In the genomic region with DNA sequence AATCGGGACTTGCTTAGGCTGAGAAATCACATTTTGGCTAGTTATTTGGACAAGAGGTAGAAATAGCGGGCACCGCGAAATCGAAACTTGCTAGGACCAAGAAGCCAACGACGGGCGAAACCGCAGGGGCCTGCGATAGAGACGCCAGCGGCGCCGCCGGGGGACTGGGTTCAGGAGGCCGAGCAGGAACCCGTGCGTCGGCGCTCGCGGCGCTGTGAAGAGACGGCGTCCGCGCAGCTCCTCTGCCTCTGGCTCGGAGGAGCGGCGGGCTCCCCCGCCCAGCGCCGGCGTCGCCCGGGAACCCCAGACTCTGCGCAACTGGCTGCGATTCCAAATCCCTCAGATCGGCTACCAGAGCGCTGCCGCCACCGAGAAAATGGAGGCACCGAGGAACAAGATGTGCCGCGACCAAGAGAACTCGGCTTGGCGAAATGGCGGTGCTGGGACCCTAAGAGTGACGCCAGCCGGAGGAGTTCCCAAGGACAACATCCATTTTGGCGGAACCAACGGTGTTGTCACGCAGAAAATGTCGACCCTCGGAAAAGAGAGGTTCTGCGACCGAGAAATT, we compare ENCODE assay signal across 8 cellular contexts. TPM values are rescaled to one million over a fixed set of nuclear protein-coding genes. Genes with fewer than 3 reads are reported as not detected.
A peak's percentile ranks its signal among the peaks of the same experiment; 100 is the strongest.
DNase-seq lines count a peak whose midpoint lies in the region; ATAC-seq and TF ChIP-seq lines count a peak whose summit lies in the region.

No MANE protein-coding gene starts in this region.

- peak in 9 of 10 experiments; percentile 66 to 79 (median 72) for DNase-seq in CD4-positive, alpha-beta T cell
- DNase-seq in GM20000 (ENCODE audit: low spot score) (peak; percentile 58), HuH-7 (ENCODE audit: low spot score) (peak; percentile 35), RWPE1 (ENCODE audit: low spot score) (peak; percentile 44), globus pallidus (ENCODE audit: low spot score) (peak; percentile 78), nucleus accumbens (lab: John Stamatoyannopoulos, UW) (peak in 53 of 56 donors; percentile 12 to 92 (median 79)), suprapubic skin (ENCODE audit: low spot score in 2 of 2) (peak; percentile 83 to 87)
- DNase-seq in activated naive CD4-positive, alpha-beta T cell treated with anti-CD3 and anti-CD28 coated beads for 36 hours: peak; percentile 66

- CTCF ChIA-PET in CD4-positive, alpha-beta T cell (lab: Charles Lee): interaction anchor here (1.0 to 3.8 kb wide), 6 partner anchors 24 to 157 kb away, joined by 4 to 65 read pairs (median 11); a partner anchor contains a TSS
- CTCF ChIA-PET in RWPE1 (lab: Yijun Ruan, JAX): interaction anchor here (1.3 to 2.2 kb wide), 2 partner anchors 24 to 157 kb away, joined by 5 to 11 read pairs; no protein-coding TSS in a partner anchor
- CTCF ChIA-PET in activated naive CD4-positive, alpha-beta T cell treated with anti-CD3 and anti-CD28 coated beads for 36 hours (lab: Charles Lee): interaction anchor here (0.6 to 3.3 kb wide), 10 partner anchors 24 to 287 kb away, joined by 3 to 22 read pairs (median 4); no protein-coding TSS in a partner anchor

- POLR2A ChIA-PET in CD4-positive, alpha-beta T cell (lab: Charles Lee): interaction anchor here (0.5 to 7.5 kb wide), 20 partner anchors 9 to 1196 kb away, joined by 3 to 703 read pairs (median 10); a partner anchor contains a TSS
- POLR2A ChIA-PET in RWPE1 (lab: Yijun Ruan, JAX; ENCODE audit: low non-redundant PET): no interaction called here

- peak; percentile 50 for ATAC-seq in CD4-positive, alpha-beta T cell (ENCODE audit: poor library complexity)

- no peak for TF ChIP-seq CTCF in CD4-positive, alpha-beta T cell (IDR thresholded peaks at IDR 0.05)
- TF ChIP-seq CTCF in GM20000 (IDR thresholded peaks at IDR 0.05; ENCODE audit: extremely low read depth, missing control alignments) (no peak), RWPE1 (conservative IDR thresholded peaks at IDR 0.05; ENCODE audit: low read depth) (no peak), suprapubic skin (IDR thresholded peaks at IDR 0.05) (no peak)

- peaks cover 67% of the 10 kb centered on the region for H3K36me3 Mint-ChIP-seq in CD4-positive, alpha-beta T cell (ENCODE audit: low read depth)
- H3K36me3 Mint-ChIP-seq in activated naive CD4-positive, alpha-beta T cell treated with anti-CD3 and anti-CD28 coated beads for 36 hours (ENCODE audit: low read depth): peaks cover 17% of the 10 kb centered on the region

- peaks cover 36% of the 10 kb centered on the region for H3K4me1 ChIP-seq in suprapubic skin

- peak overlapping the region; percentile 74 for H3K4me3 ChIP-seq in suprapubic skin

- peak overlapping the region; percentile 98 for H3K27ac ChIP-seq in CD4-positive, alpha-beta T cell (ENCODE audit: low read depth, low read length)
- peak overlapping the region; percentile 98 for H3K27ac ChIP-seq in RWPE1
- peak overlapping the region; percentile 97 for H3K27ac ChIP-seq in suprapubic skin

- H3K27me3 ChIP-seq in CD4-positive, alpha-beta T cell (ENCODE audit: control insufficient read depth, insufficient read depth, low read length): no peaks in the 10 kb centered on the region
- no peaks in the 10 kb centered on the region for H3K27me3 ChIP-seq in suprapubic skin

- no peaks in the 10 kb centered on the region for H3K9me3 Mint-ChIP-seq in CD4-positive, alpha-beta T cell
- H3K9me3 Mint-ChIP-seq in activated naive CD4-positive, alpha-beta T cell treated with anti-CD3 and anti-CD28 coated beads for 36 hours: peaks cover 6% of the 10 kb centered on the region

- no peak for TF ChIP-seq POLR2A in suprapubic skin (IDR thresholded peaks at IDR 0.05)

- H3K27ac Mint-ChIP-seq in CD4-positive, alpha-beta T cell: peak overlapping the region; percentile 96
- peak overlapping the region; percentile 98 for H3K27ac Mint-ChIP-seq in activated naive CD4-positive, alpha-beta T cell treated with anti-CD3 and anti-CD28 coated beads for 36 hours

- peaks cover 8% of the 10 kb centered on the region for H3K36me3 ChIP-seq in suprapubic skin

- no peak for TF ChIP-seq EP300 in suprapubic skin (IDR thresholded peaks at IDR 0.05)

- WGBS in suprapubic skin: under 1% methylated on average over 22 of the region's 57 CpGs

- peak overlapping the region; percentile 97 for H3K4me3 Mint-ChIP-seq in CD4-positive, alpha-beta T cell
- peak overlapping the region; percentile 98 for H3K4me3 Mint-ChIP-seq in activated naive CD4-positive, alpha-beta T cell treated with anti-CD3 and anti-CD28 coated beads for 36 hours

- no peaks in the 10 kb centered on the region for H3K9me3 ChIP-seq in CD4-positive, alpha-beta T cell (ENCODE audit: control insufficient read depth, low read length)
- H3K9me3 ChIP-seq in suprapubic skin: no peaks in the 10 kb centered on the region

- peaks cover 49% of the 10 kb centered on the region for H3K4me1 Mint-ChIP-seq in CD4-positive, alpha-beta T cell (ENCODE audit: low read depth)
- H3K4me1 Mint-ChIP-seq in activated naive CD4-positive, alpha-beta T cell treated with anti-CD3 and anti-CD28 coated beads for 36 hours (ENCODE audit: low read depth): peaks cover 36% of the 10 kb centered on the region

- intact Hi-C loops in CD4-positive, alpha-beta T cell (cut with DNase I, micrococcal nuclease): loop anchor here (2.0 to 10.0 kb wide), 8 partner anchors 42 to 421 kb away; a partner anchor contains a TSS
- intact Hi-C loops in activated naive CD4-positive, alpha-beta T cell treated with anti-CD3 and anti-CD28 coated beads for 36 hours (cut with micrococcal nuclease): loop anchor here (1.0 to 10.0 kb wide), 7 partner anchors 46 to 708 kb away; a partner anchor contains a TSS

- no peaks in the 10 kb centered on the region for H3K27me3 Mint-ChIP-seq in CD4-positive, alpha-beta T cell
- H3K27me3 Mint-ChIP-seq in activated naive CD4-positive, alpha-beta T cell treated with anti-CD3 and anti-CD28 coated beads for 36 hours (ENCODE audit: low read depth): no peaks in the 10 kb centered on the region

RNA-seq across cellular contexts. Expression of a gene that starts 26.2 kb away (rescaled TPM):
- total RNA-seq in CD4-positive, alpha-beta T cell: 10 to 100 TPM; 45.6 to 48.9 TPM
- 1 to 10 TPM; 6.0 to 6.5 TPM for total RNA-seq in activated naive CD4-positive, alpha-beta T cell treated with anti-CD3 and anti-CD28 coated beads for 36 hours
- total RNA-seq in suprapubic skin: 1 to 10 TPM in 1 of 4 donors, under 1 TPM in 2, not detected in 1; 0.39 to 3.1 (median 0.89) TPM

RNA-seq across cellular contexts. Expression of a gene that starts 54.4 kb away (rescaled TPM):
- total RNA-seq in CD4-positive, alpha-beta T cell: 10 to 100 TPM; 71.7 to 72.4 TPM
- 10 to 100 TPM; 25.0 to 29.6 TPM for total RNA-seq in activated naive CD4-positive, alpha-beta T cell treated with anti-CD3 and anti-CD28 coated beads for 36 hours
- 10 to 100 TPM; 35.4 to 74.2 (median 55.9) TPM for total RNA-seq in suprapubic skin

Comparison
In these comparisons a context has a peak if more than half of its experiments do, and no peak if none do; other contexts are left out.
1. Peak in every context shown above with its lines: DNase-seq, ATAC-seq, H3K4me3 ChIP-seq and H3K27ac ChIP-seq.
2. DNase-seq: peak in every context shown above with its lines; median percentile 85 in suprapubic skin; 79 in nucleus accumbens; 78 in globus pallidus; 72 in CD4-positive, alpha-beta T cell; 66 in activated naive CD4-positive, alpha-beta T cell treated with anti-CD3 and anti-CD28 coated beads for 36 hours; 58 in GM20000; 44 in RWPE1; 35 in HuH-7.
3. RNA of a gene that starts 26.2 kb away (total RNA-seq): 45.6 to 48.9 TPM in CD4-positive, alpha-beta T cell; 6.0 to 6.5 TPM in activated naive CD4-positive, alpha-beta T cell treated with anti-CD3 and anti-CD28 coated beads for 36 hours and 0.39 to 3.1 TPM in suprapubic skin; every median in the first group is over 4 times any median in the second.